ENCODE assay signal across 28 cellular contexts in the genomic region with DNA sequence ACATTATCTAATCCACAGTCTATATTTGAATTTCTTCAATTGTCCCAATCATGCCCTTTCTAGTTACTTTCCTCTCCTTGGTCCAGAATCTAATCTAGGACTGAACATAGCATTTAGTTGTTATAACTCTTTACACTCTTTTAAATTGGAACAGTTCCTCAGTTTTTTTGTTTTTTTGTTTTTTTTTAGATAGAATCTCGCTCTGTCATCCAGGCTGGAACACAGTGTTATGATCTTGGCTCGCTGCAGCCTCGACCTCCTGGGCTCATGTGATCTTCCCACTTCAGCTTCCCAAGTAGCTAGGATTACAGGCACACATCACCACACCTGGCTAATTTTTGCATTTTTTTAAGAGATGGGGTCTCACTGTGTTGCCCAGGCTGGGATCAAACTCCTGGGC.
"Had no signal": no experiment of that assay in that cellular context is flagged by ENCODE, and none has a peak within 500 bp of the region (broad histone marks: within the 10 kb centered on the region; RNA-seq: fewer than 3 reads in every experiment).

No MANE protein-coding gene starts in this region.

- DNase-seq: activated CD4-positive, alpha-beta memory T cell treated with anti-CD3 and anti-CD28 coated beads for 36 hours; activated CD4-positive, alpha-beta T cell treated with anti-CD3 and anti-CD28 coated beads, Interleukin-2, amount 10 ng/mL, durations not matched to agents 24 days and 14 days; activated CD4-positive, CD25-positive, alpha-beta regulatory T cell treated with anti-CD3 and anti-CD28 coated beads, Interleukin-2, amount 50 U/mL, for 72 hours; activated CD8-positive, alpha-beta memory T cell treated with anti-CD3 and anti-CD28 coated beads, Interleukin-2, amount 50 U/mL, for 4 hours; activated effector memory CD4-positive, alpha-beta T cell treated with anti-CD3 and anti-CD28 coated beads, Interleukin-2, amount 50 U/mL, for 16 hours; activated naive CD4-positive, alpha-beta T cell treated with anti-CD3 and anti-CD28 coated beads for 36 hours; activated naive CD8-positive, alpha-beta T cell treated with anti-CD3 and anti-CD28 coated beads, Interleukin-2, amount 10 ng/mL, durations not matched to agents 7 days and 5 days; activated T-cell treated with anti-CD3 and anti-CD28 coated beads, Interleukin-2, amount 50 U/mL, for 1 hour; endodermal cell; foreskin keratinocyte; left lung; mammary epithelial cell; naive B cell; nucleus accumbens; psoas muscle; stimulated activated CD4-positive, alpha-beta T cell treated with anti-CD3 and anti-CD28 coated beads, Interleukin-1b, Interleukin-23, amount 100 ng/mL, for 48 hours; stimulated activated CD4-positive, alpha-beta T cell treated with anti-CD3 and anti-CD28 coated beads, Interleukin-4, amount 100 ng/mL, for 4 hours; stimulated activated CD8-positive, alpha-beta memory T cell treated with anti-CD3 and anti-CD28 coated beads, Interleukin-4, amount 100 ng/mL, for 48 hours; stimulated activated naive CD8-positive, alpha-beta T cell treated with anti-CD3 and anti-CD28 coated beads, Interleukin-15, amount 100 ng/mL, for 72 hours; substantia nigra; T-helper 17 cell; T1000; thyroid gland; WERI-Rb-1 had no signal

- H3K4me3 ChIP-seq: left lung, psoas muscle, skin epidermis, thyroid gland had no signal

- H3K27ac ChIP-seq: foreskin keratinocyte, parathyroid adenoma, psoas muscle, WERI-Rb-1 had no signal

- H3K36me3 ChIP-seq: left lung, thyroid gland, WERI-Rb-1 had no signal

- H3K27me3 ChIP-seq: foreskin keratinocyte, left lung, thyroid gland had no signal

- H3K9me3 ChIP-seq: left lung, psoas muscle, thyroid gland had no signal

- ATAC-seq: esophagus mucosa; foreskin keratinocyte; left lung; psoas muscle; stimulated activated memory B cell treated with anti-CD40 and anti-IgM and Interleukin-4, amounts not matched to agents 10 μg/mL and 1 μg/mL and 100 μg/mL, for 72 hours; stimulated activated naive CD8-positive, alpha-beta T cell treated with anti-CD3 and anti-CD28 coated beads, Interleukin-15, amount 100 ng/mL, for 72 hours; T-helper 17 cell had no signal

- H3K4me1 ChIP-seq: psoas muscle, thyroid gland had no signal
